8 cellular contexts compared by ENCODE assay signal in genomic region chr5:134138416-134139376, GRCh38. TPM values are rescaled to one million over a fixed set of nuclear protein-coding genes. Genes with fewer than 3 reads are reported as not detected.
DNase-seq lines count a peak whose midpoint lies in the region; ATAC-seq and TF ChIP-seq lines count a peak whose summit lies in the region.

No MANE protein-coding gene starts in this region.

- CTCF ChIA-PET in Calu3 (lab: Charles Lee), result interaction anchor here (2.0 to 6.6 kb wide), 2 partner anchors 87 to 99 kb away, joined by 7 to 126 read pairs; no protein-coding TSS in a partner anchor

- peaks cover 22% of the 10 kb centered on the region for H3K36me3 Mint-ChIP-seq in Calu3 (ENCODE audit: insufficient read depth, unreplicated experiment)

- intact Hi-C loops in Calu3 (cut with micrococcal nuclease; ENCODE audit: unreplicated experiment), result no loop called here

- peak; percentile 27 for DNase-seq in effector CD4-positive, alpha-beta T cell
- peak; percentile 68 to 70 for DNase-seq in stimulated activated CD8-positive, alpha-beta memory T cell treated with anti-CD3 and anti-CD28 coated beads, Interleukin-15, amount 100 ng/mL, for 48 hours (ENCODE audit: low read depth in 2 of 2)
- DNase-seq in Calu3, result no peak
- no peak for DNase-seq in NCI-H146 (lab: John Stamatoyannopoulos, UW)
- no peak for DNase-seq in DMS79 (lab: John Stamatoyannopoulos, UW)

- no peak for TF ChIP-seq CTCF in Calu3 (IDR thresholded peaks at IDR 0.05; ENCODE audit: unreplicated experiment)

- ATAC-seq in GM18870 (IDR thresholded peaks at IDR 0.05; ENCODE audit: unreplicated experiment), result peak; percentile 86
- ATAC-seq in HG02885 (IDR thresholded peaks at IDR 0.05; ENCODE audit: poor library complexity, unreplicated experiment), result peak; percentile 83
- ATAC-seq in activated CD4-positive, CD25-positive, alpha-beta regulatory T cell treated with anti-CD3 and anti-CD28 coated beads, Interleukin-2, amount 50 U/mL, for 24 hours, result peak; percentile 88

- no TSS peak for BruUV-seq in Calu3 (replicated peaks; lab: Mats Ljungman, UMichigan)

- H3K27me3 Mint-ChIP-seq in Calu3 (ENCODE audit: unreplicated experiment), result no peaks in the 10 kb centered on the region

- peaks cover 16% of the 10 kb centered on the region for H3K4me1 Mint-ChIP-seq in Calu3 (ENCODE audit: low read depth, unreplicated experiment)

- no peak overlapping the region for H3K27ac Mint-ChIP-seq in Calu3 (ENCODE audit: unreplicated experiment)

- H3K4me3 Mint-ChIP-seq in Calu3 (ENCODE audit: low read depth, unreplicated experiment), result no peak overlapping the region

- no peaks in the 10 kb centered on the region for H3K9me3 Mint-ChIP-seq in Calu3 (ENCODE audit: low read depth, unreplicated experiment)

RNA-seq across cellular contexts. Expression of gene TCF7, which starts 24.2 kb away (rescaled TPM):
- total RNA-seq in Calu3 (2022), result 13.6 and 16.8 TPM in 2 replicates

RNA-seq across cellular contexts. Expression of gene SKP1, which starts 38.1 kb away (rescaled TPM):
- total RNA-seq in Calu3 (2022), result 380 and 411 TPM in 2 replicates

Comparison
In these comparisons a context has a peak if more than half of its experiments do, and no peak if none do; other contexts are left out.
1. DNase-seq: peak in effector CD4-positive, alpha-beta T cell (single experiment) and stimulated activated CD8-positive, alpha-beta memory T cell treated with anti-CD3 and anti-CD28 coated beads, Interleukin-15, amount 100 ng/mL, for 48 hours (2 of 2); none in Calu3 (single experiment), NCI-H146 (single experiment) and DMS79 (single experiment).
2. Peak in every context shown above with its lines, with median percentiles within 50 percentile points of each other: ATAC-seq.